In genomic region chr12:129109174-129110001, GRCh38 we compare ENCODE assay signal across 26 cellular contexts.
"Had no signal": no experiment of that assay in that cellular context is flagged by ENCODE, and none has a peak within 500 bp of the region (broad histone marks: within the 10 kb centered on the region; RNA-seq: fewer than 3 reads in every experiment).

No MANE protein-coding gene starts in this region.

- H3K27me3 ChIP-seq: adrenal gland, body of pancreas, breast epithelium had no signal

- H3K27me3 Mint-ChIP-seq: activated CD4-positive, alpha-beta T cell treated with anti-CD3 and anti-CD28 coated beads, Interleukin-2, amount 10 ng/mL, durations not matched to agents 24 days and 14 days; activated T-helper 17 cell treated with anti-CD3 and anti-CD28 coated beads, Interleukin-2, amount 50 U/mL, for 72 hours had no signal

- H3K4me1 Mint-ChIP-seq: activated CD4-positive, alpha-beta T cell treated with anti-CD3 and anti-CD28 coated beads, Interleukin-2, amount 10 ng/mL, durations not matched to agents 24 days and 14 days; activated T-helper 17 cell treated with anti-CD3 and anti-CD28 coated beads, Interleukin-2, amount 50 U/mL, for 72 hours had no signal

- H3K4me3 ChIP-seq: adrenal gland, body of pancreas, breast epithelium, SK-N-MC had no signal

- DNase-seq: activated CD4-positive, alpha-beta T cell treated with anti-CD3 and anti-CD28 coated beads for 1 hour; activated CD4-positive, alpha-beta T cell treated with anti-CD3 and anti-CD28 coated beads, Interleukin-2, amount 10 ng/mL, durations not matched to agents 24 days and 14 days; activated CD4-positive, alpha-beta T cell treated with anti-CD3 and anti-CD28 coated beads, Interleukin-2, amount 50 U/mL, for 4 hours; activated CD4-positive, CD25-positive, alpha-beta regulatory T cell; activated CD8-positive, alpha-beta T cell treated with anti-CD3 and anti-CD28 coated beads for 36 hours; activated gamma-delta T cell; activated naive CD4-positive, alpha-beta T cell treated with Interleukin-2 at 50 U/mL for 16 hours; activated T-cell treated with anti-CD3 and anti-CD28 coated beads, Interleukin-2, amount 50 U/mL, for 1 hour; activated T-cell treated with anti-CD3 and anti-CD28 coated beads, Interleukin-2, amount 50 U/mL, for 72 hours; adrenal gland; body of pancreas; NCI-H1048; NCI-H1105 treated with DMSO at 0.1 percent for 48 hours; NCI-H1436; NCI-H1694 treated with DMSO at 0.1 percent for 48 hours; NCI-H2029; NCI-H510A; NCI-H526; NCI-H748 treated with DMSO at 0.1 percent for 48 hours; Right ventricle myocardium superior; T1000; WERI-Rb-1 had no signal

- H3K27ac Mint-ChIP-seq: activated CD4-positive, alpha-beta T cell treated with anti-CD3 and anti-CD28 coated beads, Interleukin-2, amount 10 ng/mL, durations not matched to agents 24 days and 14 days; activated CD8-positive, alpha-beta T cell treated with anti-CD3 and anti-CD28 coated beads for 36 hours; activated naive CD4-positive, alpha-beta T cell treated with anti-CD3 and anti-CD28 coated beads, Interleukin-2, amount 50 U/mL, for 72 hours; activated T-cell treated with anti-CD3 and anti-CD28 coated beads, Interleukin-2, amount 50 U/mL, for 72 hours; activated T-helper 17 cell treated with anti-CD3 and anti-CD28 coated beads, Interleukin-2, amount 50 U/mL, for 72 hours had no signal

- H3K9me3 ChIP-seq: adrenal gland had no signal

- ATAC-seq: activated CD8-positive, alpha-beta T cell treated with anti-CD3 and anti-CD28 coated beads for 36 hours; activated naive CD4-positive, alpha-beta T cell treated with anti-CD3 and anti-CD28 coated beads, Interleukin-2, amount 50 U/mL, for 72 hours; activated T-cell treated with anti-CD3 and anti-CD28 coated beads, Interleukin-2, amount 50 U/mL, for 72 hours; activated T-helper 17 cell treated with anti-CD3 and anti-CD28 coated beads, Interleukin-2, amount 50 U/mL, for 72 hours; body of pancreas had no signal

- H3K4me1 ChIP-seq: adrenal gland, body of pancreas, breast epithelium had no signal

- H3K36me3 Mint-ChIP-seq: activated naive CD4-positive, alpha-beta T cell treated with anti-CD3 and anti-CD28 coated beads, Interleukin-2, amount 50 U/mL, for 72 hours had no signal

- H3K36me3 ChIP-seq: adrenal gland, breast epithelium, WERI-Rb-1 had no signal

- H3K4me3 Mint-ChIP-seq: activated CD4-positive, alpha-beta T cell treated with anti-CD3 and anti-CD28 coated beads, Interleukin-2, amount 10 ng/mL, durations not matched to agents 24 days and 14 days; activated CD8-positive, alpha-beta T cell treated with anti-CD3 and anti-CD28 coated beads for 36 hours; activated T-cell treated with anti-CD3 and anti-CD28 coated beads, Interleukin-2, amount 50 U/mL, for 72 hours; activated T-helper 17 cell treated with anti-CD3 and anti-CD28 coated beads, Interleukin-2, amount 50 U/mL, for 72 hours had no signal

- H3K27ac ChIP-seq: adrenal gland, body of pancreas, breast epithelium, SK-N-MC, WERI-Rb-1 had no signal
